1 cellular context compared by ENCODE assay signal in the genomic region with DNA sequence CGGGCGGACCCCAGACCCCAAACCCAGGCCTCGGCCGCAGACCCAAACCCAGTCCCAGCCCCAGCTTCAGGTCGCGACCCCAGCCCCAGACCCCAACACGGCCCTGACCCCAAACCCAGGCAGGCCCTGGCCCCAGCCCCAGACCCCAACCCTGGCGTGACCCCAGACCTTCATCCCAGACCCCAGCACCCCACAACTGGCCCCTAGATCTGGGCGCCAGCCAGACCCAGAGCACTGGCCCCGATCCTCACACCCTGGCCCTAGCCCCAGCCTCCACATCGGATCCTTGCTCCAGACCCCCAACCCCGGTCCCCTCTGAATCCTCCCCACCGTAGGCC.
TF ChIP-seq lines count a peak whose summit lies in the region.

No MANE protein-coding gene starts in this region.

TF ChIP-seq in HepG2, 621 proteins besides CTCF, POLR2A, EP300 and RAD21:
- TF ChIP-seq ONECUT2 (CRISPR knock-in tag; IDR thresholded peaks at IDR 0.05), result no peak
- TF ChIP-seq, protein P1, sequence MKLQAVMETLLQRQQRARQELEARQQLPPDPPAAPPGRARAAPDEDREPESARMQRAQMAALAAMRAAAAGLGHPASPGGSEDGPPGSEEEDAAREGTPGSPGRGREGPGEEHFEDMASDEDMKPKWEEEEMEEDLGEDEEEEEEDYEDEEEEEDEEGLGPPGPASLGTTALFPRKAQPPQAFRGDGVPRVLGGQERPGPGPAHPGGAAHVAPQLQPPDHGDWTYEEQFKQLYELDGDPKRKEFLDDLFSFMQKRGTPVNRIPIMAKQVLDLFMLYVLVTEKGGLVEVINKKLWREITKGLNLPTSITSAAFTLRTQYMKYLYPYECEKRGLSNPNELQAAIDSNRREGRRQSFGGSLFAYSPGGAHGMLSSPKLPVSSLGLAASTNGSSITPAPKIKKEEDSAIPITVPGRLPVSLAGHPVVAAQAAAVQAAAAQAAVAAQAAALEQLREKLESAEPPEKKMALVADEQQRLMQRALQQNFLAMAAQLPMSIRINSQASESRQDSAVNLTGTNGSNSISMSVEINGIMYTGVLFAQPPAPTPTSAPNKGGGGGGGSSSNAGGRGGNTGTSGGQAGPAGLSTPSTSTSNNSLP (IDR thresholded peaks at IDR 0.05; ENCODE audit: low read depth, low read length), result no peak
- no peak for TF ChIP-seq ZNF562 (CRISPR knock-in tag; IDR thresholded peaks at IDR 0.05; ENCODE audit: borderline replicate concordance)
- TF ChIP-seq ZSCAN31 (CRISPR knock-in tag; IDR thresholded peaks at IDR 0.05; ENCODE audit: low read depth), result no peak
- TF ChIP-seq, protein P2, sequence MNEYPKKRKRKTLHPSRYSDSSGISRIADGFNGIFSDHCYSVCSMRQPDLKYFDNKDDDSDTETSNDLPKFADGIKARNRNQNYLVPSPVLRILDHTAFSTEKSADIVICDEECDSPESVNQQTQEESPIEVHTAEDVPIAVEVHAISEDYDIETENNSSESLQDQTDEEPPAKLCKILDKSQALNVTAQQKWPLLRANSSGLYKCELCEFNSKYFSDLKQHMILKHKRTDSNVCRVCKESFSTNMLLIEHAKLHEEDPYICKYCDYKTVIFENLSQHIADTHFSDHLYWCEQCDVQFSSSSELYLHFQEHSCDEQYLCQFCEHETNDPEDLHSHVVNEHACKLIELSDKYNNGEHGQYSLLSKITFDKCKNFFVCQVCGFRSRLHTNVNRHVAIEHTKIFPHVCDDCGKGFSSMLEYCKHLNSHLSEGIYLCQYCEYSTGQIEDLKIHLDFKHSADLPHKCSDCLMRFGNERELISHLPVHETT (CRISPR knock-in tag; conservative IDR thresholded peaks at IDR 0.05), result no peak
- no peak for TF ChIP-seq ZNF773 (CRISPR knock-in tag; IDR thresholded peaks at IDR 0.05; ENCODE audit: borderline replicate concordance)
- TF ChIP-seq, protein P3, sequence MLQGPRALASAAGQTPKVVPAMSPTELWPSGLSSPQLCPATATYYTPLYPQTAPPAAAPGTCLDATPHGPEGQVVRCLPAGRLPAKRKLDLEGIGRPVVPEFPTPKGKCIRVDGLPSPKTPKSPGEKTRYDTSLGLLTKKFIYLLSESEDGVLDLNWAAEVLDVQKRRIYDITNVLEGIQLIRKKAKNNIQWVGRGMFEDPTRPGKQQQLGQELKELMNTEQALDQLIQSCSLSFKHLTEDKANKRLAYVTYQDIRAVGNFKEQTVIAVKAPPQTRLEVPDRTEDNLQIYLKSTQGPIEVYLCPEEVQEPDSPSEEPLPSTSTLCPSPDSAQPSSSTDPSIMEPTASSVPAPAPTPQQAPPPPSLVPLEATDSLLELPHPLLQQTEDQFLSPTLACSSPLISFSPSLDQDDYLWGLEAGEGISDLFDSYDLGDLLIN (CRISPR knock-in tag; IDR thresholded peaks at IDR 0.05; ENCODE audit: borderline replicate concordance), result no peak
- TF ChIP-seq, protein P4, sequence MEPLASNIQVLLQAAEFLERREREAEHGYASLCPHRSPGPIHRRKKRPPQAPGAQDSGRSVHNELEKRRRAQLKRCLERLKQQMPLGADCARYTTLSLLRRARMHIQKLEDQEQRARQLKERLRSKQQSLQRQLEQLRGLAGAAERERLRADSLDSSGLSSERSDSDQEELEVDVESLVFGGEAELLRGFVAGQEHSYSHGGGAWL (CRISPR knock-in tag; IDR thresholded peaks at IDR 0.05), result no peak
- no peak for TF ChIP-seq SPEN (CRISPR knock-in tag; IDR thresholded peaks at IDR 0.05; ENCODE audit: low read depth)
- TF ChIP-seq, protein P5, sequence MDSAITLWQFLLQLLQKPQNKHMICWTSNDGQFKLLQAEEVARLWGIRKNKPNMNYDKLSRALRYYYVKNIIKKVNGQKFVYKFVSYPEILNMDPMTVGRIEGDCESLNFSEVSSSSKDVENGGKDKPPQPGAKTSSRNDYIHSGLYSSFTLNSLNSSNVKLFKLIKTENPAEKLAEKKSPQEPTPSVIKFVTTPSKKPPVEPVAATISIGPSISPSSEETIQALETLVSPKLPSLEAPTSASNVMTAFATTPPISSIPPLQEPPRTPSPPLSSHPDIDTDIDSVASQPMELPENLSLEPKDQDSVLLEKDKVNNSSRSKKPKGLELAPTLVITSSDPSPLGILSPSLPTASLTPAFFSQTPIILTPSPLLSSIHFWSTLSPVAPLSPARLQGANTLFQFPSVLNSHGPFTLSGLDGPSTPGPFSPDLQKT (CRISPR knock-in tag; IDR thresholded peaks at IDR 0.05; ENCODE audit: borderline replicate concordance), result no peak
- no peak for TF ChIP-seq SMAD9 (CRISPR knock-in tag; IDR thresholded peaks at IDR 0.05)
